In genomic region chr13:40206241-40207109, GRCh38 we compare ENCODE assay signal across 8 cellular contexts.
DNase-seq lines count a peak whose midpoint lies in the region; ATAC-seq and TF ChIP-seq lines count a peak whose summit lies in the region.

No MANE protein-coding gene starts in this region.

- H3K27me3 Mint-ChIP-seq in stimulated activated naive CD8-positive, alpha-beta T cell treated with anti-CD3 and anti-CD28 coated beads, Interleukin-15, amount 100 ng/mL, for 72 hours: no peaks in the 10 kb centered on the region

- no peaks in the 10 kb centered on the region for H3K27me3 ChIP-seq in BLaER1

- intact Hi-C loops in left colon (cut with DNase I, micrococcal nuclease): no loop called here

- H3K27ac ChIP-seq in BLaER1: peak overlapping the region; percentile 25

- no peaks in the 10 kb centered on the region for H3K36me3 ChIP-seq in BLaER1

- peak overlapping the region; percentile 91 to 97 for H3K27ac Mint-ChIP-seq in stimulated activated naive CD8-positive, alpha-beta T cell treated with anti-CD3 and anti-CD28 coated beads, Interleukin-15, amount 100 ng/mL, for 72 hours

- no peaks in the 10 kb centered on the region for H4K20me1 ChIP-seq in BLaER1

- peak overlapping the region; percentile 56 for H3K4me2 ChIP-seq in BLaER1

- H3K4me1 ChIP-seq in BLaER1: peaks cover 13% of the 10 kb centered on the region

- H3K4me3 ChIP-seq in BLaER1 (no peak overlapping the region), fibroblast of mammary gland (ENCODE audit: control insufficient read depth, low read depth, low read length) (no peak overlapping the region)

- peaks cover 42% of the 10 kb centered on the region for H3K4me1 Mint-ChIP-seq in stimulated activated naive CD8-positive, alpha-beta T cell treated with anti-CD3 and anti-CD28 coated beads, Interleukin-15, amount 100 ng/mL, for 72 hours

- TF ChIP-seq CTCF in fibroblast of mammary gland (conservative IDR thresholded peaks at IDR 0.05; ENCODE audit: control insufficient read depth, insufficient read depth, low read depth, low read length): no peak

- H3K9ac ChIP-seq in BLaER1: no peak overlapping the region

- peaks cover 8% of the 10 kb centered on the region for H3K9me3 ChIP-seq in BLaER1

- peaks cover 13 to 23% of the 10 kb centered on the region in 2 donors for H3K9me3 Mint-ChIP-seq in stimulated activated naive CD8-positive, alpha-beta T cell treated with anti-CD3 and anti-CD28 coated beads, Interleukin-15, amount 100 ng/mL, for 72 hours

- DNase-seq in activated CD4-positive, alpha-beta T cell treated with anti-CD3 and anti-CD28 coated beads for 48 hours: peak; percentile 64
- DNase-seq in fibroblast of mammary gland (ENCODE audit: low read depth) (peak; percentile 81), left colon (no peak), 8988T (no peak)
- peak; percentile 39 to 57 for DNase-seq in stimulated activated naive CD8-positive, alpha-beta T cell treated with anti-CD3 and anti-CD28 coated beads, Interleukin-15, amount 100 ng/mL, for 72 hours

- peak overlapping the region; percentile 61 to 68 for H3K4me3 Mint-ChIP-seq in stimulated activated naive CD8-positive, alpha-beta T cell treated with anti-CD3 and anti-CD28 coated beads, Interleukin-15, amount 100 ng/mL, for 72 hours

- peak; percentile 74 for ATAC-seq in GM19395 (IDR thresholded peaks at IDR 0.05; ENCODE audit: unreplicated experiment)
- peak; percentile 61 for ATAC-seq in HG03432 (IDR thresholded peaks at IDR 0.05; ENCODE audit: unreplicated experiment)
- peak; percentile 90 for ATAC-seq in stimulated activated naive CD8-positive, alpha-beta T cell treated with anti-CD3 and anti-CD28 coated beads, Interleukin-15, amount 100 ng/mL, for 72 hours
- ATAC-seq in left colon: no peak

Comparison
In these comparisons a context has a peak if more than half of its experiments do, and no peak if none do; other contexts are left out.
1. DNase-seq: peak in activated CD4-positive, alpha-beta T cell treated with anti-CD3 and anti-CD28 coated beads for 48 hours (single experiment), fibroblast of mammary gland (single experiment) and stimulated activated naive CD8-positive, alpha-beta T cell treated with anti-CD3 and anti-CD28 coated beads, Interleukin-15, amount 100 ng/mL, for 72 hours (2 of 2); none in left colon (0 of 2) and 8988T (single experiment).